Comparison of ENCODE assay signal across 9 cellular contexts in the genomic region with DNA sequence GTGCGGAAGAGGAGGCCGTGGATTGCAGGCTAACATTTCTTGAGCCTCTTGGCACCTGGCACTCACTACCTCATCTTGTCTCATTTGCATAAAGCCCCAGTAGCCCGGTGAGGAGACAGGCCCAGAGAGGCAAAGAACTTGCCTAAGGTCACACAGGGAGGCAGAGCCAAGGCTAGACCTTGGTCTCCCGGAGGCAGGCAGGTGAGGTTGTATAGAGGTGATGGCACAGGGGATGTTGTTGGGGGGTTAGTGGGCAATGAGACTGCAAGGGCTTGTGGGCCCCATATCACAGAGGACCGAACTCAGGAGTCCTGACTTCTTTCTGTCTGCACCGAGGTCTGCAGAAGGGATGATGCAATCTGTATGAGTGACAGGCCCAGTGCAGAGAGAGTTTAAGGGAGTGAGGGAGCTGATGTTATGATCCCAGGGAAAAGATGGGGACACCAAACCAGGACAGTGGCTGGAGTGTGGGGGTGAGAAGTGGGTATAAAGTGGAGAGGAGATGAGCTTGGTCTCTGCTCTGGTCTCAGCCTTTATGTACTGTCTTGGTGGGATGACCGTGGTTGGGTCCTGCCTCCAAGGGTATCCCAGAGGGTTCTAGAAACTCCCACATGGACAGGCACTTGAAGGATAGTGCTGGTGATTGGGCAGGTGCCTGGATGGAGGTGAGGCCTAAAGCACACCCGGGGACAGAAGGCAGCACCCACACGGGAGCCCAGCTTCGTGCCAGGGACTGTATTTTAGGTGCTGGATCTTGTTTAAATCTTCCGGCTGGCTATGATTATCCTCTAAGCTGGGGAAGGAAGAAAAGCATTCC. TPM values are rescaled to one million over a fixed set of nuclear protein-coding genes. Genes with fewer than 3 reads are reported as not detected.
A peak's percentile ranks its signal among the peaks of the same experiment; 100 is the strongest.
DNase-seq lines count a peak whose midpoint lies in the region; ATAC-seq, FAIRE-seq and TF ChIP-seq lines count a peak whose summit lies in the region.
"Had no signal": no experiment of that assay in that cellular context is flagged by ENCODE, and none has a peak within 500 bp of the region (broad histone marks: within the 10 kb centered on the region; RNA-seq: fewer than 3 reads in every experiment).

No MANE protein-coding gene starts in this region.

- H3K27me3 Mint-ChIP-seq in astrocyte (ENCODE audit: low read depth, unreplicated experiment) = no peaks in the 10 kb centered on the region
- H3K27me3 Mint-ChIP-seq: activated CD4-positive, alpha-beta memory T cell treated with anti-CD3 and anti-CD28 coated beads for 36 hours had no signal

- H3K27ac ChIP-seq in astrocyte (ENCODE audit: low read depth, low read length) (peak overlapping the region; percentile 57), HepG2 (ENCODE audit: extremely low read length, insufficient read depth, low read length) (peak overlapping the region; percentile 89)

- TSS peak; percentile 42 for BruUV-seq in HepG2 (replicated peaks; lab: Mats Ljungman, UMichigan)

- H2AFZ ChIP-seq in astrocyte (ENCODE audit: low read depth, low read length) = no peak overlapping the region
- no peak overlapping the region for H2AFZ ChIP-seq in HepG2 (ENCODE audit: low read length)

- peak overlapping the region; percentile 99 for H3K27ac Mint-ChIP-seq in astrocyte (ENCODE audit: unreplicated experiment)
- H3K27ac Mint-ChIP-seq: activated CD4-positive, alpha-beta memory T cell treated with anti-CD3 and anti-CD28 coated beads for 36 hours had no signal

- H3K79me2 ChIP-seq in astrocyte (ENCODE audit: insufficient read depth, low read length) (peaks cover 25% of the 10 kb centered on the region), HepG2 (ENCODE audit: insufficient read depth, low read length) (peaks cover 5% of the 10 kb centered on the region)

- POLR2A ChIA-PET in HepG2 (lab: Yijun Ruan, JAX) = interaction anchor here (0.7 to 11.2 kb wide), 11 partner anchors 9 to 88 kb away, joined by 3 to 398 read pairs (median 4); a partner anchor contains a TSS

- peaks cover 39% of the 10 kb centered on the region for H3K4me1 Mint-ChIP-seq in astrocyte (ENCODE audit: low read depth, unreplicated experiment)

- 45% methylated on average over 11 of the region's 11 CpGs for WGBS in HepG2 (ENCODE audit: low lambda C conversion rate)

- H3K9me3 ChIP-seq in astrocyte (ENCODE audit: insufficient read depth, low read depth, low read length) = no peaks in the 10 kb centered on the region
- no peaks in the 10 kb centered on the region for H3K9me3 ChIP-seq in HepG2 (ENCODE audit: low read length)

- H3K4me3 ChIP-seq in astrocyte (ENCODE audit: insufficient read depth, low read depth, low read length) (no peak overlapping the region), HepG2 (replicated peaks in 1 of 3; ENCODE audit: insufficient read depth in 1 of 3, low read depth in 2 of 3, low read length in 3 of 3) (peak overlapping the region; percentile 19 to 62 (median 38))

- TF ChIP-seq POLR2A in HepG2 (IDR thresholded peaks at IDR 0.05; ENCODE audit: insufficient read depth in 1 of 2, low read depth in 2 of 2, low read length in 2 of 2) = peak in 1 of 2 experiments; percentile 1; a peak in 1 of 4 replicates

- no peak for TF ChIP-seq CTCF in astrocyte (IDR thresholded peaks at IDR 0.05; ENCODE audit: insufficient read depth, low read depth, low read length)
- TF ChIP-seq CTCF in HepG2 (CRISPR knock-in tag; IDR thresholded peaks at IDR 0.05) = no peak

- peak overlapping the region; percentile 57 for H3K4me3 Mint-ChIP-seq in astrocyte (ENCODE audit: unreplicated experiment)
- H3K4me3 Mint-ChIP-seq: activated CD4-positive, alpha-beta memory T cell treated with anti-CD3 and anti-CD28 coated beads for 36 hours had no signal

- CTCF ChIA-PET in HepG2 (lab: Yijun Ruan, JAX; ENCODE audit: low intra/inter-chr PET ratio, low total read pairs) = no interaction called here

- no peak for ATAC-seq in HepG2

- no peak for FAIRE-seq in astrocyte (lab: Jason Lieb, UNC)
- no peak for FAIRE-seq in HepG2 (lab: Jason Lieb, UNC)
- FAIRE-seq: endometrium had no signal

- H3K27me3 ChIP-seq in astrocyte (ENCODE audit: insufficient read depth, low read length) (no peaks in the 10 kb centered on the region), HepG2 (ENCODE audit: control insufficient read depth in 1 of 2, insufficient read depth in 2 of 2, low read length in 2 of 2) (no peaks in the 10 kb centered on the region)

- H3K9ac ChIP-seq in astrocyte (ENCODE audit: low read length) = peak overlapping the region; percentile 39
- peak overlapping the region; percentile 76 for H3K9ac ChIP-seq in HepG2 (ENCODE audit: insufficient read depth, low read depth, low read length)

- H3K36me3 Mint-ChIP-seq in astrocyte (ENCODE audit: low read depth, unreplicated experiment) = peaks cover 13% of the 10 kb centered on the region
- H3K36me3 Mint-ChIP-seq: activated CD4-positive, alpha-beta memory T cell treated with anti-CD3 and anti-CD28 coated beads for 36 hours had no signal

- TF ChIP-seq EP300 in HepG2 (IDR thresholded peaks at IDR 0.05; ENCODE audit: low read depth in 2 of 2, low read length in 2 of 2) (no peak), HepG2 (CRISPR knock-in tag; IDR thresholded peaks at IDR 0.05; ENCODE audit: borderline replicate concordance) (0 out of 2 replicates have a peak, but pooled peaks have one; percentile 52)

- DNase-seq in KBM-7 (peak; percentile 84), astrocyte (ENCODE audit: low read depth) (no peak), HepG2 (ENCODE audit: low spot score) (no peak), superior temporal gyrus (ENCODE audit: extremely low spot score) (peak; percentile 67), mesenteric fat pad (ENCODE audit: low spot score) (no peak), GM19240 (ENCODE audit: insufficient read length, low spot score) (no peak), SHP77 treated with DMSO at 0.1 percent for 48 hours (lab: John Stamatoyannopoulos, UW) (no peak)
- DNase-seq: activated CD4-positive, alpha-beta memory T cell treated with anti-CD3 and anti-CD28 coated beads for 36 hours had no signal

- intact Hi-C loops in HepG2 (cut with micrococcal nuclease; ENCODE audit: unreplicated experiment) = loop anchor here (5.0 kb wide), 1 partner anchor 33 kb away; no protein-coding TSS in a partner anchor

- TF ChIP-seq RAD21 in HepG2 (CRISPR knock-in tag; IDR thresholded peaks at IDR 0.05) = no peak

- H3K36me3 ChIP-seq in astrocyte (ENCODE audit: insufficient read depth, low read length) (peaks cover 7% of the 10 kb centered on the region), HepG2 (replicated peaks in 1 of 2; ENCODE audit: control insufficient read depth in 1 of 2, insufficient read depth in 2 of 2, low read length in 2 of 2) (no peaks in the 10 kb centered on the region)

- peak overlapping the region; percentile 55 for H3K4me2 ChIP-seq in astrocyte (ENCODE audit: low read length)
- H3K4me2 ChIP-seq in HepG2 (ENCODE audit: low read depth, low read length) = peak overlapping the region; percentile 83

- H3K4me1 ChIP-seq in astrocyte (ENCODE audit: insufficient read depth, low read length) (peaks cover 42% of the 10 kb centered on the region), HepG2 (ENCODE audit: insufficient read depth, low read length) (peaks cover 88% of the 10 kb centered on the region)

- no peaks in the 10 kb centered on the region for H3K9me3 Mint-ChIP-seq in astrocyte (ENCODE audit: unreplicated experiment)
- H3K9me3 Mint-ChIP-seq: activated CD4-positive, alpha-beta memory T cell treated with anti-CD3 and anti-CD28 coated beads for 36 hours had no signal

- in situ Hi-C loops in KBM-7 (cut with MboI; ENCODE audit: low pct_unique_long_range_greater_than_20kb, low sequenced_read_pairs) (no loop called here), HepG2 (cut with HindIII; ENCODE audit: extremely low pct_ligation_motif_present, low pct_unique_long_range_greater_than_20kb) (no loop called here)

- H4K20me1 ChIP-seq in astrocyte (ENCODE audit: insufficient read depth, low read length) (peaks cover 19% of the 10 kb centered on the region), HepG2 (ENCODE audit: insufficient read depth, low read length) (no peaks in the 10 kb centered on the region)

TF ChIP-seq in HepG2, 621 proteins besides CTCF, POLR2A, EP300 and RAD21 (continues in another document):
- TF ChIP-seq, protein P1, sequence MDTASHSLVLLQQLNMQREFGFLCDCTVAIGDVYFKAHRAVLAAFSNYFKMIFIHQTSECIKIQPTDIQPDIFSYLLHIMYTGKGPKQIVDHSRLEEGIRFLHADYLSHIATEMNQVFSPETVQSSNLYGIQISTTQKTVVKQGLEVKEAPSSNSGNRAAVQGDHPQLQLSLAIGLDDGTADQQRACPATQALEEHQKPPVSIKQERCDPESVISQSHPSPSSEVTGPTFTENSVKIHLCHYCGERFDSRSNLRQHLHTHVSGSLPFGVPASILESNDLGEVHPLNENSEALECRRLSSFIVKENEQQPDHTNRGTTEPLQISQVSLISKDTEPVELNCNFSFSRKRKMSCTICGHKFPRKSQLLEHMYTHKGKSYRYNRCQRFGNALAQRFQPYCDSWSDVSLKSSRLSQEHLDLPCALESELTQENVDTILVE (CRISPR knock-in tag; IDR thresholded peaks at IDR 0.05) = peak; percentile 17; the same call in 1 of the 2 replicates

RNA-seq across cellular contexts. Expression of a gene that starts 21.8 kb away (rescaled TPM):
- total RNA-seq in astrocyte = 260 and 357 TPM in 2 replicates
- 126 and 307 TPM in 2 replicates for total RNA-seq in HepG2 (2016; rRNA removed; fragmentation: Illumina TruSeq; extraction: Trizol)
- total RNA-seq in HepG2 (2016; cell fraction: cytosol; rRNA removed; fragmentation: Illumina TruSeq; extraction: Trizol; ENCODE audit: low read depth) = 56.0 and 58.2 TPM in 2 replicates
- 125 and 311 TPM in 2 replicates for total RNA-seq in HepG2 (2016; cell fraction: insoluble cytoplasmic fraction; rRNA removed; fragmentation: Illumina TruSeq; extraction: Trizol)
- 102 and 113 TPM in 2 replicates for total RNA-seq in HepG2 (2016; cell fraction: membrane; rRNA removed; fragmentation: Illumina TruSeq; extraction: Trizol)
- 251 and 294 TPM in 2 replicates for total RNA-seq in HepG2 (2016; cell fraction: nucleus; rRNA removed; fragmentation: Illumina TruSeq; extraction: Trizol)
- 294 and 436 TPM in 2 replicates for polyA plus RNA-seq in HepG2 (2011; rRNA removed)
- polyA plus RNA-seq in HepG2 (2011; cell fraction: cytosol; rRNA removed) = 396 and 404 TPM in 2 replicates
- 430 and 447 TPM in 2 replicates for polyA plus RNA-seq in HepG2 (2011; cell fraction: nucleus; rRNA removed)
- 349 and 423 TPM in 2 replicates for polyA plus RNA-seq in HepG2 (2012)
- polyA plus RNA-seq in HepG2 (2016; cell fraction: cytosol; fragmentation: Illumina TruSeq; extraction: Trizol; ENCODE audit: low read depth) = 57.9 and 60.7 TPM in 2 replicates
- polyA plus RNA-seq in HepG2 (2016; cell fraction: insoluble cytoplasmic fraction; fragmentation: Illumina TruSeq; extraction: Trizol; ENCODE audit: low read depth) = 115 and 123 TPM in 2 replicates
- polyA plus RNA-seq in HepG2 (2016; cell fraction: membrane; fragmentation: Illumina TruSeq; extraction: Trizol; ENCODE audit: low read depth) = 77.0 and 92.1 TPM in 2 replicates
- polyA plus RNA-seq in HepG2 (2016; cell fraction: nucleus; fragmentation: Illumina TruSeq; extraction: Trizol; ENCODE audit: insufficient read depth, low read depth) = 379 and 400 TPM in 2 replicates
- polyA minus RNA-seq in HepG2 (2011; rRNA and poly(A)+ RNA removed; ENCODE audit: low replicate concordance) = 66.7 and 379 TPM in 2 replicates
- polyA minus RNA-seq in HepG2 (2011; cell fraction: cytosol; rRNA and poly(A)+ RNA removed) = 132 and 185 TPM in 2 replicates
- 122 and 168 TPM in 2 replicates for polyA minus RNA-seq in HepG2 (2011; cell fraction: nucleus; rRNA and poly(A)+ RNA removed)
- 843 TPM for total RNA-seq in mesenteric fat pad

Comparison
In these comparisons a context has a peak if more than half of its experiments do, and no peak if none do; other contexts are left out.
1. DNase-seq: peak in KBM-7 (single experiment) and superior temporal gyrus (single experiment); none in astrocyte (single experiment), HepG2 (single experiment), mesenteric fat pad (single experiment), GM19240 (single experiment) and SHP77 treated with DMSO at 0.1 percent for 48 hours (single experiment).